ENCODE assay signal across 1 cellular context in genomic region chr10:102426803-102427287, GRCh38.
A peak's percentile ranks its signal among the peaks of the same experiment; 100 is the strongest.
TF ChIP-seq lines count a peak whose summit lies in the region.

No MANE protein-coding gene starts in this region.

TF ChIP-seq in IMR-90, 13 proteins besides CTCF, POLR2A, EP300 and RAD21:
- no peak for TF ChIP-seq MXI1 (IDR thresholded peaks at IDR 0.05; ENCODE audit: borderline replicate concordance, low read depth, low read length)
- TF ChIP-seq FOS (IDR thresholded peaks at IDR 0.05; ENCODE audit: low read depth, low read length): peak; percentile 8; the same call in 1 of the 2 replicates
